Comparison of ENCODE assay signal across 8 cellular contexts in genomic region chr2:17309741-17310339, GRCh38.
A peak's percentile ranks its signal among the peaks of the same experiment; 100 is the strongest.
DNase-seq lines count a peak whose midpoint lies in the region; ATAC-seq and TF ChIP-seq lines count a peak whose summit lies in the region.

No MANE protein-coding gene starts in this region.

- no peak overlapping the region for H3K27ac ChIP-seq in RWPE2 (ENCODE audit: poor library complexity, severe bottlenecking)

- H3K36me3 ChIP-seq in RWPE2 (ENCODE audit: low read depth), result no peaks in the 10 kb centered on the region

- ATAC-seq in GM18508 (IDR thresholded peaks at IDR 0.05; ENCODE audit: insufficient read depth, unreplicated experiment), result peak; percentile 65
- ATAC-seq in HG02763 (IDR thresholded peaks at IDR 0.05; ENCODE audit: unreplicated experiment), result peak; percentile 89
- ATAC-seq in RWPE2 (ENCODE audit: low read depth), result peak; percentile 82
- ATAC-seq in omental fat pad (ENCODE audit: low FRiP score), result peak; percentile 66

- DNase-seq in AG08396 (ENCODE audit: low spot score) (peak; percentile 35), MV-4-11 (lab: John Stamatoyannopoulos, UW) (peak; percentile 40), RWPE2 (ENCODE audit: low spot score) (no peak), fibroblast of peridontal ligament (ENCODE audit: extremely low read depth) (peak; percentile 53), omental fat pad (ENCODE audit: low spot score) (no peak)
- DNase-seq in activated CD8-positive, alpha-beta memory T cell treated with anti-CD3 and anti-CD28 coated beads, Interleukin-2, amount 50 U/mL, for 48 hours, result no peak

- H3K4me1 ChIP-seq in RWPE2 (ENCODE audit: insufficient read depth, poor library complexity, severe bottlenecking), result no peaks in the 10 kb centered on the region

- H3K4me3 ChIP-seq in RWPE2 (ENCODE audit: severe bottlenecking), result no peak overlapping the region

- H3K9me3 ChIP-seq in RWPE2 (ENCODE audit: severe bottlenecking), result no peaks in the 10 kb centered on the region

- peak; percentile 90 for TF ChIP-seq CTCF in RWPE2 (IDR thresholded peaks at IDR 0.05; ENCODE audit: poor library complexity, severe bottlenecking)
- peak in 1 of 3 donors; percentile 5 for TF ChIP-seq CTCF in omental fat pad (IDR thresholded peaks at IDR 0.05)

- no peaks in the 10 kb centered on the region for H3K27me3 ChIP-seq in RWPE2 (ENCODE audit: insufficient read depth, poor library complexity, severe bottlenecking)

Comparison
In these comparisons a context has a peak if more than half of its experiments do, and no peak if none do; other contexts are left out.
1. DNase-seq: peak in AG08396 (single experiment), MV-4-11 (single experiment) and fibroblast of peridontal ligament (single experiment); none in RWPE2 (single experiment), omental fat pad (single experiment) and activated CD8-positive, alpha-beta memory T cell treated with anti-CD3 and anti-CD28 coated beads, Interleukin-2, amount 50 U/mL, for 48 hours (single experiment).
2. Peak in every context shown above with its lines, with median percentiles within 50 percentile points of each other: ATAC-seq.